In the genomic region with DNA sequence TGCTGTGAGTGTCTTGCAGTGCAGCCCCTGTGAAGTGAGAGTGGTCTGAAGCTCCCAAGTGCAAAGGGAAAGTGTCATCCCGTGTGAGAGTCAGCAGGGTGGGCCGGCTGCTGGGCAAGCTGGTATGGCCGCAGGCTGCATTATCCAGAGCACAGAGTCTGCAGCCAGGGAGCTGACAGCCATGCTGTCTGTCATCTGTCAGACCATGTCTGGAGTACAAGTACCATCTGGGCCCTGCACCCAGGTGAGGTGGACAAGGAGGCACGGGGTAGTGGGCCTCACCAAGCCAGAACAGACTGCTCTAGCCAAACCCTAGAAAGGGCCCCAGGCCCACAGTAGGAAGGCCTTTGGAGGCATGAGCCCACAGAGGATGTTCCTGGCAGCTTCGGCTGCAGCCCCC, we compare ENCODE assay signal across 20 cellular contexts. TPM values are rescaled to one million over a fixed set of nuclear protein-coding genes. Genes with fewer than 3 reads are reported as not detected.
DNase-seq lines count a peak whose midpoint lies in the region; TF ChIP-seq lines count a peak whose summit lies in the region.
"Had no signal": no experiment of that assay in that cellular context is flagged by ENCODE, and none has a peak within 500 bp of the region (broad histone marks: within the 10 kb centered on the region; RNA-seq: fewer than 3 reads in every experiment).

No MANE protein-coding gene starts in this region.

- H3K9me3 Mint-ChIP-seq in neural crest cell = peaks cover 6% of the 10 kb centered on the region
- H3K9me3 Mint-ChIP-seq: CD4-positive, alpha-beta T cell had no signal

- H3K27ac ChIP-seq in BLaER1 = no peak overlapping the region
- peak overlapping the region; percentile 86 for H3K27ac ChIP-seq in WERI-Rb-1
- H3K27ac ChIP-seq: HL-60 had no signal

- no peak overlapping the region for H3K9ac ChIP-seq in BLaER1

- peak overlapping the region; percentile 63; the same call in 1 of the 2 replicates for H3K4me2 ChIP-seq in BLaER1

- H3K27me3 ChIP-seq in BLaER1 (no peaks in the 10 kb centered on the region), WERI-Rb-1 (ENCODE audit: insufficient read depth, low read depth, severe bottlenecking) (no peaks in the 10 kb centered on the region)

- H3K36me3 Mint-ChIP-seq in neural crest cell (ENCODE audit: low read depth) = peaks cover 3% of the 10 kb centered on the region

- no peak overlapping the region for H3K4me3 Mint-ChIP-seq in neural crest cell
- H3K4me3 Mint-ChIP-seq: CD4-positive, alpha-beta T cell had no signal

- peak overlapping the region; percentile 88 for H3K27ac Mint-ChIP-seq in neural crest cell (ENCODE audit: unreplicated experiment)
- H3K27ac Mint-ChIP-seq: CD4-positive, alpha-beta T cell had no signal

- no peak overlapping the region for H3K4me3 ChIP-seq in BLaER1
- no peak overlapping the region for H3K4me3 ChIP-seq in WERI-Rb-1 (ENCODE audit: low read depth, low read length)

- peaks cover 24% of the 10 kb centered on the region for H3K4me1 ChIP-seq in BLaER1
- H3K4me1 ChIP-seq: Caco-2 had no signal

- no peaks in the 10 kb centered on the region for H4K20me1 ChIP-seq in BLaER1

- TF ChIP-seq CTCF in WERI-Rb-1 (IDR thresholded peaks at IDR 0.05; ENCODE audit: low read depth, low read length) (no peak), neural crest cell (conservative IDR thresholded peaks at IDR 0.05) (no peak)

- DNase-seq in NCI-H524 treated with DMSO at 0.1 percent for 48 hours (lab: John Stamatoyannopoulos, UW) (peak; percentile 44), WERI-Rb-1 (peak; percentile 57), neural crest cell (ENCODE audit: low read depth, low spot score) (no peak), Kasumi-1 (lab: John Stamatoyannopoulos, UW) (no peak), mesenteric fat pad (ENCODE audit: low spot score) (no peak)
- no peak for DNase-seq in stimulated activated naive CD4-positive, alpha-beta T cell treated with Interleukin-2 at 50 U/mL for 16 hours (lab: John Stamatoyannopoulos, UW)
- DNase-seq: Caco-2; CD4-positive, alpha-beta T cell; DMS153; H9; KBM-7; NCI-H1436 treated with DMSO at 0.1 percent for 48 hours; NCI-H2029; NCI-H345; NCI-H526 had no signal

- no peaks in the 10 kb centered on the region for H3K27me3 Mint-ChIP-seq in neural crest cell (ENCODE audit: low read depth)

- no peaks in the 10 kb centered on the region for H3K36me3 ChIP-seq in BLaER1
- peaks cover 25% of the 10 kb centered on the region for H3K36me3 ChIP-seq in WERI-Rb-1

- H3K4me1 Mint-ChIP-seq in neural crest cell = peaks cover 49% of the 10 kb centered on the region

- H3K9me3 ChIP-seq in BLaER1 (no peaks in the 10 kb centered on the region), WERI-Rb-1 (ENCODE audit: severe bottlenecking) (no peaks in the 10 kb centered on the region)
- H3K9me3 ChIP-seq: Caco-2 had no signal

RNA-seq across cellular contexts. Expression of a gene that starts 20.2 kb away (rescaled TPM):
- 1.5 and 1.8 TPM in 2 replicates for total RNA-seq in neural crest cell
- not detected for total RNA-seq in mesenteric fat pad
- total RNA-seq: A673; Caco-2; CD4-positive, alpha-beta T cell; G401; HT-29 had no signal

Comparison
In these comparisons a context has a peak if more than half of its experiments do, and no peak if none do; other contexts are left out.
1. DNase-seq: peak in NCI-H524 treated with DMSO at 0.1 percent for 48 hours (single experiment) and WERI-Rb-1 (single experiment); none in neural crest cell (single experiment), Kasumi-1 (0 of 2), stimulated activated naive CD4-positive, alpha-beta T cell treated with Interleukin-2 at 50 U/mL for 16 hours (single experiment) and mesenteric fat pad (single experiment).